ENCODE assay signal across 10 cellular contexts in the genomic region with DNA sequence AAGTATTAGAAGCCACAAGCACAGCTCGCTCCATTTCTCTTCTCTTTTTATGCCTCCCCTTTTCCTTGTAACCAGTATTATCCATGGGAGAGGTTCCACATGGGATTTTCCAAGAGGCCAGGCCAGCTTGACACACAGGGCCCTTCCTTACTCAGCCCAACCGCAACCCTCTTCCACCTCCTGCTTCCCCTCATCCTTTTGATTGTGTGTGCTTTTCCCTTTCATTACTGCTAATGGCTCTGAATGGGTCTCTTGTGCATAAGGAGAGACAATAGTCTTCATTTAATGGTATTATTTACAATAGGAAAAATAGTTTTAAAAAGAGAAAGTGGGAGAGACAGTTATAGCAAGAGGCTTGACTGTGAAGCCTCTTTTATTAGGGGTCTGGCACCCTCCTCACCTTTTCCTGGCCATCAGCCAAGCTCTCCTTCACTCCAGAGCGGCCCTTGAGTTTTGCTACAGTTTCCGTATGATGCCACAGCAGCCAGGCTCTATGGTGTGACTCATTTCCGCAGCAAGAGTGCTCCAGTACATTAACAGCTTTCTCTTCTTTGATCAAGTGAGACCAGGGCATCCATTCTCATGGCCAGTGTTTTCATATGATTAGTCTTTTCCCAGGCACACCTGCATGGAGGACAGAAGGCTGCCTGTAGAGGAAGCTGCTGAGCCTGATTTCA.
DNase-seq lines count a peak whose midpoint lies in the region; ATAC-seq, FAIRE-seq and TF ChIP-seq lines count a peak whose summit lies in the region.
"Had no signal": no experiment of that assay in that cellular context is flagged by ENCODE, and none has a peak within 500 bp of the region (broad histone marks: within the 10 kb centered on the region; RNA-seq: fewer than 3 reads in every experiment).

No MANE protein-coding gene starts in this region.

- POLR2A ChIA-PET in K562 (lab: Yijun Ruan, JAX), result interaction anchor here (0.6 kb wide), 1 partner anchor 92 kb away, joined by 3 read pairs; no protein-coding TSS in a partner anchor

- no peaks in the 10 kb centered on the region for H3K79me2 ChIP-seq in K562 (ENCODE audit: control insufficient read depth, insufficient read depth, low read length)

- in situ Hi-C loops in K562 (cut with MboI) (no loop called here), brain microvascular endothelial cell (cut with HindIII; ENCODE audit: low pct_ligation_motif_present, low sequenced_read_pairs) (no loop called here)

- H4K20me1 ChIP-seq in K562 (replicated peaks; ENCODE audit: control insufficient read depth, insufficient read depth, low read length), result no peaks in the 10 kb centered on the region

- H3K4me3 ChIP-seq in K562 (no peak overlapping the region), brain microvascular endothelial cell (ENCODE audit: low read depth, low read length) (no peak overlapping the region)

- intact Hi-C loops in K562 (cut with micrococcal nuclease), result no loop called here

- BruUV-seq in K562 (replicated peaks; lab: Mats Ljungman, UMichigan), result no TSS peak

- no peaks in the 10 kb centered on the region for H3K9me1 ChIP-seq in K562 (ENCODE audit: control insufficient read depth, insufficient read depth, low read length)

- H3K9me3 ChIP-seq in K562 (replicated peaks; ENCODE audit: control insufficient read depth, insufficient read depth, low read depth, low read length), result no peaks in the 10 kb centered on the region

- no peaks in the 10 kb centered on the region for H3K27me3 ChIP-seq in K562 (ENCODE audit: control insufficient read depth in 2 of 2, insufficient read depth in 2 of 2, low read length in 2 of 2)
- no peaks in the 10 kb centered on the region for H3K27me3 ChIP-seq in brain microvascular endothelial cell (replicated peaks)

- TF ChIP-seq EP300 in K562 (IDR thresholded peaks at IDR 0.05; ENCODE audit: low read length), result no peak

- H3K36me3 ChIP-seq in K562 (ENCODE audit: control insufficient read depth, insufficient read depth, low read length) (no peaks in the 10 kb centered on the region), brain microvascular endothelial cell (replicated peaks) (no peaks in the 10 kb centered on the region)

- no peak for FAIRE-seq in K562 (lab: Jason Lieb, UNC)

- ATAC-seq in GM18520 (IDR thresholded peaks at IDR 0.05; ENCODE audit: unreplicated experiment) (peak; percentile 73), HG02642 (IDR thresholded peaks at IDR 0.05; ENCODE audit: poor library complexity, unreplicated experiment) (peak; percentile 60), K562 (no peak), HG03521 (IDR thresholded peaks at IDR 0.05; ENCODE audit: unreplicated experiment) (no peak)

- no peak for TF ChIP-seq POLR2A in K562 (conservative IDR thresholded peaks at IDR 0.05)

- WGBS in K562 (ENCODE audit: insufficient coverage, low coverage, missing lambda C conversion rate), result 0% methylated on average over 5 of the region's 5 CpGs

- no peak overlapping the region for H3K9ac ChIP-seq in K562 (ENCODE audit: insufficient read depth in 1 of 2, low read depth in 2 of 2, low read length in 2 of 2)

- CTCF ChIA-PET in K562 (lab: Yijun Ruan, JAX; ENCODE audit: low intra/inter-chr PET ratio), result no interaction called here

- H3K4me2 ChIP-seq in K562 (ENCODE audit: insufficient read depth, low read length), result no peak overlapping the region

- no peak overlapping the region for H3K27ac ChIP-seq in K562 (ENCODE audit: extremely low read depth, low read depth, low read length)
- no peak overlapping the region for H3K27ac ChIP-seq in brain microvascular endothelial cell

- H2AFZ ChIP-seq in K562 (ENCODE audit: low read depth, low read length), result no peak overlapping the region

- TF ChIP-seq CTCF in K562 (IDR thresholded peaks at IDR 0.05 in 2 of 3, conservative IDR thresholded peaks at IDR 0.05 in 1 of 3; ENCODE audit: insufficient read depth in 2 of 3, low read depth in 1 of 3, low read length in 3 of 3), result no peak
- no peak for TF ChIP-seq CTCF in brain microvascular endothelial cell (IDR thresholded peaks at IDR 0.05; ENCODE audit: low read depth, low read length, missing control alignments)

- DNase-seq in NCI-H1417 (lab: John Stamatoyannopoulos, UW) (peak; percentile 62 to 95 (median 90)), K562 (ENCODE audit: extremely low read depth in 1 of 4, low spot score in 3 of 4) (no peak), brain microvascular endothelial cell (no peak), mucosa of gallbladder (ENCODE audit: low spot score) (no peak), globus pallidus (ENCODE audit: low spot score) (no peak)
- DNase-seq: activated CD8-positive, alpha-beta memory T cell treated with anti-CD3 and anti-CD28 coated beads for 24 hours; cerebellar nuclear complex had no signal

- H3K4me1 ChIP-seq in K562 (replicated peaks in 1 of 2; ENCODE audit: control insufficient read depth in 2 of 2, insufficient read depth in 2 of 2, low read length in 2 of 2), result no peaks in the 10 kb centered on the region

- TF ChIP-seq RAD21 in K562 (CRISPR knock-in tag; conservative IDR thresholded peaks at IDR 0.05 in 1 of 2, IDR thresholded peaks at IDR 0.05 in 1 of 2), result no peak

TF ChIP-seq in K562, 482 proteins besides CTCF, POLR2A, EP300 and RAD21:
- peak; percentile 52 for TF ChIP-seq NFIC (IDR thresholded peaks at IDR 0.05)
- no peak for TF ChIP-seq ZNF124 (CRISPR knock-in tag; IDR thresholded peaks at IDR 0.05)
TF ChIP-seq in K562: peak in this region for 1.

Comparison
In these comparisons a context has a peak if more than half of its experiments do, and no peak if none do; other contexts are left out.
1. ATAC-seq: peak in GM18520 (single experiment) and HG02642 (single experiment); none in K562 (single experiment) and HG03521 (single experiment).
2. DNase-seq: peak in NCI-H1417 (3 of 3); none in K562 (0 of 4), brain microvascular endothelial cell (single experiment), mucosa of gallbladder (single experiment) and globus pallidus (single experiment).